29 cellular contexts compared by ENCODE assay signal in the genomic region with DNA sequence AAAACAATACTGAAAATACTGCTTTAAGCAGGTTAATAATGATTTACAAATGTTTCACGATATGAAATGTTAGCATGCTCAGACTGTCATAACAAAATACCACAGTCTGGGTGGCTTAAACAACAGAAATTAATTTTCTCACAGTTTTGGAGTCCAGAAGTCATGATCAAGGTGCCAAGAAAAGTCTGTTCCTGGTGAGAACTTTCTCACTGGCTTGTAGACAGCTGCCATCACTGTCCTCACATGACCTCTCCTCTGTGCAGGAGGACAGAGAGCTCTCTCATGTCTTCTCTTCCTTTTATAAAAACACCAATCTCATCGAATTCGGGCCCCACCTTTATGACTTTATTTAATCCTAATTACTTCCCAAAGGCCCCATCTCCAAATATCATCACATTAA.
"Had no signal": no experiment of that assay in that cellular context is flagged by ENCODE, and none has a peak within 500 bp of the region (broad histone marks: within the 10 kb centered on the region; RNA-seq: fewer than 3 reads in every experiment).

No MANE protein-coding gene starts in this region.

- ATAC-seq: stimulated activated effector memory CD8-positive, alpha-beta T cell treated with anti-CD3 and anti-CD28 coated beads, Interleukin-12 subunit alpha, Interleukin-12 subunit beta, amount 100 ng/mL, for 72 hours; stimulated activated memory B cell treated with anti-CD40 and anti-IgM and Interleukin-4, amounts not matched to agents 10 μg/mL and 1 μg/mL and 100 μg/mL, for 72 hours; stimulated activated naive B cell treated with anti-CD40 and anti-IgM and Interleukin-4, amounts not matched to agents 10 μg/mL and 1 μg/mL and 100 μg/mL, for 72 hours; stimulated activated naive CD8-positive, alpha-beta T cell treated with anti-CD3 and anti-CD28 coated beads, Interleukin-15, amount 100 ng/mL, for 72 hours; stimulated activated naive CD8-positive, alpha-beta T cell treated with anti-CD3 and anti-CD28 coated beads, Interleukin-15, Interleukin-2, amounts not matched to agents 100 U/mL and 50 U/mL, for 24 hours; upper lobe of right lung had no signal

- H3K36me3 Mint-ChIP-seq: stimulated activated effector memory CD8-positive, alpha-beta T cell treated with anti-CD3 and anti-CD28 coated beads, Interleukin-12 subunit alpha, Interleukin-12 subunit beta, amount 100 ng/mL, for 72 hours; stimulated activated memory B cell treated with anti-CD40 and anti-IgM and Interleukin-4, amounts not matched to agents 10 μg/mL and 1 μg/mL and 100 μg/mL, for 72 hours; stimulated activated naive B cell treated with anti-CD40 and anti-IgM and Interleukin-4, amounts not matched to agents 10 μg/mL and 1 μg/mL and 100 μg/mL, for 72 hours; type B pancreatic cell had no signal

- H3K27me3 Mint-ChIP-seq: stimulated activated memory B cell treated with anti-CD40 and anti-IgM and Interleukin-4, amounts not matched to agents 10 μg/mL and 1 μg/mL and 100 μg/mL, for 72 hours; stimulated activated naive B cell treated with anti-CD40 and anti-IgM and Interleukin-4, amounts not matched to agents 10 μg/mL and 1 μg/mL and 100 μg/mL, for 72 hours; stimulated activated naive CD8-positive, alpha-beta T cell treated with anti-CD3 and anti-CD28 coated beads, Interleukin-15, amount 100 ng/mL, for 72 hours; stimulated activated naive CD8-positive, alpha-beta T cell treated with anti-CD3 and anti-CD28 coated beads, Interleukin-15, Interleukin-2, amounts not matched to agents 100 ng/mL and 50 ng/mL, for 24 hours; type B pancreatic cell had no signal

- FAIRE-seq: urothelium cell line had no signal

- H3K9me3 Mint-ChIP-seq: stimulated activated memory B cell treated with anti-CD40 and anti-IgM and Interleukin-4, amounts not matched to agents 10 μg/mL and 1 μg/mL and 100 μg/mL, for 72 hours; stimulated activated naive CD8-positive, alpha-beta T cell treated with anti-CD3 and anti-CD28 coated beads, Interleukin-15, amount 100 ng/mL, for 72 hours; stimulated activated naive CD8-positive, alpha-beta T cell treated with anti-CD3 and anti-CD28 coated beads, Interleukin-15, Interleukin-2, amounts not matched to agents 100 ng/mL and 50 ng/mL, for 24 hours; type B pancreatic cell had no signal

- H3K27ac ChIP-seq: stomach, suprapubic skin, testis, thoracic aorta, thyroid gland, tibial artery, tibial nerve, transverse colon, upper lobe of left lung, upper lobe of right lung, uterus, vagina had no signal

- H3K4me1 ChIP-seq: stomach, suprapubic skin, testis, thyroid gland, tibial artery, tibial nerve, transverse colon, upper lobe of left lung, upper lobe of right lung, uterus, vagina had no signal

- H3K9me3 ChIP-seq: stomach, suprapubic skin, testis, thoracic aorta, thyroid gland, tibial artery, tibial nerve, transverse colon, upper lobe of left lung, upper lobe of right lung, uterus, vagina had no signal

- DNase-seq: stimulated activated CD4-positive, alpha-beta T cell treated with anti-CD3 and anti-CD28 coated beads, Interleukin-2, amount 100 ng/mL, for 48 hours; stimulated activated CD4-positive, alpha-beta T cell treated with anti-CD3 and anti-CD28 coated beads, Interleukin-4, amount 100 ng/mL, for 1 hour; stimulated activated CD4-positive, alpha-beta T cell treated with anti-CD3 and anti-CD28 coated beads, Interleukin-4, amount 100 ng/mL, for 24 hours; stimulated activated CD4-positive, alpha-beta T cell treated with anti-CD3 and anti-CD28 coated beads, Interleukin-4, amount 100 ng/mL, for 4 hours; stimulated activated CD8-positive, alpha-beta memory T cell treated with anti-CD3 and anti-CD28 coated beads, Interleukin-4, amount 100 ng/mL, for 48 hours; stimulated activated naive B cell treated with anti-CD40 and anti-IgM and Interleukin-4, amounts not matched to agents 10 μg/mL and 1 μg/mL and 100 μg/mL, for 72 hours; stimulated activated naive CD4-positive, alpha-beta T cell; stimulated activated naive CD4-positive, alpha-beta T cell treated with Interleukin-2 at 50 U/mL for 16 hours; stimulated activated naive CD8-positive, alpha-beta T cell treated with anti-CD3 and anti-CD28 coated beads, Interleukin-15, amount 100 ng/mL, for 72 hours; stimulated activated naive CD8-positive, alpha-beta T cell treated with anti-CD3 and anti-CD28 coated beads, Interleukin-15, Interleukin-2, amounts not matched to agents 100 U/mL and 50 U/mL, for 24 hours; stomach; substantia nigra; testis; thyroid gland; tibial artery; transverse colon; trophoblast cell; upper lobe of left lung; upper lobe of right lung; uterus had no signal

- H3K4me3 ChIP-seq: stomach, suprapubic skin, testis, thoracic aorta, thyroid gland, tibial artery, tibial nerve, transverse colon, upper lobe of left lung, upper lobe of right lung, uterus, vagina had no signal

- H3K27ac Mint-ChIP-seq: stimulated activated effector memory CD8-positive, alpha-beta T cell treated with anti-CD3 and anti-CD28 coated beads, Interleukin-12 subunit alpha, Interleukin-12 subunit beta, amount 100 ng/mL, for 72 hours; stimulated activated memory B cell treated with anti-CD40 and anti-IgM and Interleukin-4, amounts not matched to agents 10 μg/mL and 1 μg/mL and 100 μg/mL, for 72 hours; stimulated activated naive B cell treated with anti-CD40 and anti-IgM and Interleukin-4, amounts not matched to agents 10 μg/mL and 1 μg/mL and 100 μg/mL, for 72 hours; stimulated activated naive CD8-positive, alpha-beta T cell treated with anti-CD3 and anti-CD28 coated beads, Interleukin-15, amount 100 ng/mL, for 72 hours; stimulated activated naive CD8-positive, alpha-beta T cell treated with anti-CD3 and anti-CD28 coated beads, Interleukin-15, Interleukin-2, amounts not matched to agents 100 ng/mL and 50 ng/mL, for 24 hours; type B pancreatic cell had no signal

- H3K4me3 Mint-ChIP-seq: stimulated activated effector memory CD8-positive, alpha-beta T cell treated with anti-CD3 and anti-CD28 coated beads, Interleukin-12 subunit alpha, Interleukin-12 subunit beta, amount 100 ng/mL, for 72 hours; stimulated activated memory B cell treated with anti-CD40 and anti-IgM and Interleukin-4, amounts not matched to agents 10 μg/mL and 1 μg/mL and 100 μg/mL, for 72 hours; stimulated activated naive B cell treated with anti-CD40 and anti-IgM and Interleukin-4, amounts not matched to agents 10 μg/mL and 1 μg/mL and 100 μg/mL, for 72 hours; stimulated activated naive CD8-positive, alpha-beta T cell treated with anti-CD3 and anti-CD28 coated beads, Interleukin-15, amount 100 ng/mL, for 72 hours; stimulated activated naive CD8-positive, alpha-beta T cell treated with anti-CD3 and anti-CD28 coated beads, Interleukin-15, Interleukin-2, amounts not matched to agents 100 ng/mL and 50 ng/mL, for 24 hours; type B pancreatic cell had no signal

- H3K36me3 ChIP-seq: stomach, suprapubic skin, thoracic aorta, thyroid gland, tibial artery, tibial nerve, transverse colon, upper lobe of left lung, upper lobe of right lung, uterus, vagina had no signal

- H3K4me1 Mint-ChIP-seq: stimulated activated effector memory CD8-positive, alpha-beta T cell treated with anti-CD3 and anti-CD28 coated beads, Interleukin-12 subunit alpha, Interleukin-12 subunit beta, amount 100 ng/mL, for 72 hours; stimulated activated memory B cell treated with anti-CD40 and anti-IgM and Interleukin-4, amounts not matched to agents 10 μg/mL and 1 μg/mL and 100 μg/mL, for 72 hours; stimulated activated naive B cell treated with anti-CD40 and anti-IgM and Interleukin-4, amounts not matched to agents 10 μg/mL and 1 μg/mL and 100 μg/mL, for 72 hours; stimulated activated naive CD8-positive, alpha-beta T cell treated with anti-CD3 and anti-CD28 coated beads, Interleukin-15, amount 100 ng/mL, for 72 hours had no signal

- H3K27me3 ChIP-seq: stomach, suprapubic skin, testis, thyroid gland, tibial artery, tibial nerve, transverse colon, upper lobe of left lung, upper lobe of right lung, uterus, vagina had no signal
